8 cellular contexts compared by ENCODE assay signal in genomic region chr11:66291706-66292542, GRCh38. TPM values are rescaled to one million over a fixed set of nuclear protein-coding genes. Genes with fewer than 3 reads are reported as not detected.
DNase-seq lines count a peak whose midpoint lies in the region; ATAC-seq and TF ChIP-seq lines count a peak whose summit lies in the region.

Gene TMEM151A (plus strand): TSS chr11:66291894. CDS start chr11:66292014, 120 bp downstream.

- WGBS in aorta, 2 donors = 1 to 2% methylated on average over 58 to 95 of the region's 95 CpGs

- H3K9me3 ChIP-seq in lower lobe of right lung (no peaks in the 10 kb centered on the region), aorta (ENCODE audit: control insufficient read depth, low read length) (no peaks in the 10 kb centered on the region)

- H3K4me3 ChIP-seq in lower lobe of right lung (peak within 1 kb of the TSS; percentile 51), aorta (ENCODE audit: low read length in 2 of 2) (peak within 1 kb of the TSS; percentile 10 to 23)

- H3K27me3 Mint-ChIP-seq in activated naive CD8-positive, alpha-beta T cell treated with anti-CD3 and anti-CD28 coated beads, Interleukin-2, amount 50 U/mL, for 24 hours = peaks cover 19% of the 10 kb centered on the region

- H3K4me3 Mint-ChIP-seq in activated naive CD8-positive, alpha-beta T cell treated with anti-CD3 and anti-CD28 coated beads, Interleukin-2, amount 50 U/mL, for 24 hours = peak within 1 kb of the TSS; percentile 94

- no peaks in the 10 kb centered on the region for H3K9me3 Mint-ChIP-seq in activated naive CD8-positive, alpha-beta T cell treated with anti-CD3 and anti-CD28 coated beads, Interleukin-2, amount 50 U/mL, for 24 hours

- H3K27me3 ChIP-seq in lower lobe of right lung (ENCODE audit: low read depth) (peaks cover 39% of the 10 kb centered on the region), aorta (ENCODE audit: control insufficient read depth in 1 of 2, insufficient read depth in 2 of 2, low read length in 1 of 2) (no peaks in the 10 kb centered on the region)

- H3K27ac Mint-ChIP-seq in activated naive CD8-positive, alpha-beta T cell treated with anti-CD3 and anti-CD28 coated beads, Interleukin-2, amount 50 U/mL, for 24 hours = peak within 1 kb of the TSS; percentile 12

- peaks cover 36% of the 10 kb centered on the region for H3K4me1 Mint-ChIP-seq in activated naive CD8-positive, alpha-beta T cell treated with anti-CD3 and anti-CD28 coated beads, Interleukin-2, amount 50 U/mL, for 24 hours

- H3K36me3 ChIP-seq in lower lobe of right lung = no peaks in the 10 kb centered on the region
- no peaks in the 10 kb centered on the region for H3K36me3 ChIP-seq in aorta (ENCODE audit: control insufficient read depth in 1 of 2, insufficient read depth in 2 of 2, low read length in 1 of 2)

- H3K27ac ChIP-seq in lower lobe of right lung (no peak within 1 kb of the TSS), aorta (ENCODE audit: low read depth in 1 of 2, low read length in 2 of 2) (no peak within 1 kb of the TSS)

- DNase-seq in stimulated activated naive CD4-positive, alpha-beta T cell treated with Interleukin-2 at 50 U/mL for 16 hours (lab: John Stamatoyannopoulos, UW) = peak; percentile 23
- no peak for DNase-seq in stimulated activated naive CD4-positive, alpha-beta T cell (lab: John Stamatoyannopoulos, UW)
- no peak for DNase-seq in activated naive CD8-positive, alpha-beta T cell treated with anti-CD3 and anti-CD28 coated beads, Interleukin-2, amount 50 U/mL, for 24 hours
- DNase-seq in lower lobe of right lung (no peak), aorta (peak in 1 of 2 donors; percentile 50)
- no peak for DNase-seq in stimulated activated CD8-positive, alpha-beta memory T cell treated with anti-CD3 and anti-CD28 coated beads, Interleukin-4, amount 100 ng/mL, for 48 hours

- no peaks in the 10 kb centered on the region for H3K36me3 Mint-ChIP-seq in activated naive CD8-positive, alpha-beta T cell treated with anti-CD3 and anti-CD28 coated beads, Interleukin-2, amount 50 U/mL, for 24 hours (ENCODE audit: low read depth)

- no peak for TF ChIP-seq CTCF in lower lobe of right lung (IDR thresholded peaks at IDR 0.05)

- ATAC-seq in activated naive CD8-positive, alpha-beta T cell treated with anti-CD3 and anti-CD28 coated beads, Interleukin-2, amount 50 U/mL, for 24 hours = no peak
- ATAC-seq in lower lobe of right lung (no peak), aorta (ENCODE audit: low FRiP score) (no peak), HG03108 (IDR thresholded peaks at IDR 0.05; ENCODE audit: unreplicated experiment) (no peak), GM21423 (IDR thresholded peaks at IDR 0.05; ENCODE audit: unreplicated experiment) (no peak)

- H3K4me1 ChIP-seq in lower lobe of right lung (peaks cover 30% of the 10 kb centered on the region), aorta (ENCODE audit: control insufficient read depth in 1 of 2, insufficient read depth in 2 of 2, low read length in 2 of 2) (no peaks in the 10 kb centered on the region)

- intact Hi-C loops in lower lobe of right lung (cut with DNase I) (no loop called here), aorta (cut with DNase I) (no loop called here)

RNA-seq across cellular contexts. Expression of gene TMEM151A, which starts in this region (rescaled TPM):
- total RNA-seq in lower lobe of right lung (not detected), aorta (under 1 TPM in 1 of 2 donors, not detected in 1; 0.13 TPM)
- polyA plus RNA-seq in aorta = not detected
